In the genomic region with DNA sequence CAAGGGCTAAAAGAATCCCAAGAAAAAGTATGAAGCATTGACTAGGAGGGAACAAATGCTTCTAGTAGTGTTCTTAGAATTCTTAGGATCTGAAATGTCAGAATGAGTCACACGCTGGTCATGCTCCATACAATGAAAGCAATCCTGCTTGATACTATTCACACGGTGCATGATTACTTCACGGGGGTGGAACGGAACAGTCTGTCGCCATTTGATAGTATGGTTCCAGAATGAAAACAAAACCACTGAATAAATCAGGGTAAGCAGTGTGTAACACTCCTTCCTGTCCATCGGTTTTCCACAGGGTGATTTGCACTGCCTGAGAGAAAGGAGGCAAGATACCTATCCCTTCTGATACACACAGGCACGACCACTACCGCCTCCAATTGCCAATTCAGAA, we compare ENCODE assay signal across 11 cellular contexts. TPM values are rescaled to one million over a fixed set of nuclear protein-coding genes. Genes with fewer than 3 reads are reported as not detected.
A peak's percentile ranks its signal among the peaks of the same experiment; 100 is the strongest.
DNase-seq lines count a peak whose midpoint lies in the region; ATAC-seq, FAIRE-seq and TF ChIP-seq lines count a peak whose summit lies in the region.
"Had no signal": no experiment of that assay in that cellular context is flagged by ENCODE, and none has a peak within 500 bp of the region (broad histone marks: within the 10 kb centered on the region; RNA-seq: fewer than 3 reads in every experiment).

No MANE protein-coding gene starts in this region.

- peak; percentile 62 for ATAC-seq in Right ventricle myocardium inferior
- ATAC-seq in GM12878: no peak
- peak; percentile 88 for ATAC-seq in upper lobe of right lung
- no peak for ATAC-seq in GM21737 (IDR thresholded peaks at IDR 0.05; ENCODE audit: unreplicated experiment)

- no peaks in the 10 kb centered on the region for H4K20me1 ChIP-seq in GM12878 (ENCODE audit: control insufficient read depth, insufficient read depth)

- TF ChIP-seq RAD21 in GM12878 (IDR thresholded peaks at IDR 0.05; ENCODE audit: insufficient read depth, low read depth, low read length): no peak

- H3K9me3 ChIP-seq in GM12878 (replicated peaks; ENCODE audit: control insufficient read depth, insufficient read depth, low read length) (no peaks in the 10 kb centered on the region), upper lobe of right lung (no peaks in the 10 kb centered on the region)
- H3K9me3 ChIP-seq: pancreas had no signal

- no peak for TF ChIP-seq POLR2A in GM12878 (IDR thresholded peaks at IDR 0.05; ENCODE audit: low read depth, low read length)

- BruUV-seq in GM12878 (replicated peaks; lab: Mats Ljungman, UMichigan): TSS peak; percentile 64

- WGBS in GM12878 (ENCODE audit: insufficient coverage, insufficient replicate concordance, low lambda C conversion rate, missing lambda C conversion rate): 91% methylated on average over 8 of the region's 8 CpGs

- DNase-seq in Right ventricle myocardium inferior (ENCODE audit: missing footprints): no peak
- DNase-seq in cardiac septum (ENCODE audit: low spot score): no peak
- no peak for DNase-seq in GM12878 (ENCODE audit: low read depth, low spot score)
- DNase-seq in iris pigment epithelial cell (ENCODE audit: low read depth): peak; percentile 97
- DNase-seq in upper lobe of right lung: no peak
- no peak for DNase-seq in NCI-H82 treated with DMSO at 0.1 percent for 48 hours (lab: John Stamatoyannopoulos, UW; ENCODE audit: unreplicated experiment)
- DNase-seq in mesenteric fat pad (ENCODE audit: low spot score): no peak
- DNase-seq: DMS53, NCI-H510A treated with DMSO at 0.1 percent for 48 hours had no signal

- H3K4me2 ChIP-seq in GM12878 (ENCODE audit: control insufficient read depth, insufficient read depth): no peak overlapping the region

- CTCF ChIA-PET in GM12878 (lab: Yijun Ruan, JAX): interaction anchor here (1.5 kb wide), 1 partner anchor 58 kb away, joined by 5 read pairs; no protein-coding TSS in a partner anchor

- SMC1A ChIA-PET in GM12878 (lab: Charles Lee; ENCODE audit: uncharacterized antibody, unreplicated experiment): no interaction called here

- H3K36me3 ChIP-seq in GM12878 (ENCODE audit: control insufficient read depth in 2 of 2, insufficient read depth in 2 of 2, low read length in 1 of 2): peaks cover 2 to 9% of the 10 kb centered on the region in 2 experiments
- peaks cover 56% of the 10 kb centered on the region for H3K36me3 ChIP-seq in upper lobe of right lung

- H2AFZ ChIP-seq in GM12878 (ENCODE audit: control insufficient read depth, low read depth, low read length): no peak overlapping the region

- intact Hi-C loops in Right ventricle myocardium inferior (cut with DNase I) (no loop called here), cardiac septum (cut with DNase I) (no loop called here), GM12878 (cut with micrococcal nuclease; ENCODE audit: unreplicated experiment) (no loop called here), upper lobe of right lung (cut with DNase I) (no loop called here)

- peaks cover 1% of the 10 kb centered on the region; the same call in 1 of the 2 replicates for H3K79me2 ChIP-seq in GM12878 (ENCODE audit: control insufficient read depth, insufficient read depth, low read length)

- FAIRE-seq in GM12878 (lab: Jason Lieb, UNC): no peak
- FAIRE-seq: pancreas had no signal

- in situ Hi-C loops in GM12878 (cut with MboI): no loop called here

- TF ChIP-seq EP300 in GM12878 (IDR thresholded peaks at IDR 0.05; ENCODE audit: borderline replicate concordance in 1 of 2, control insufficient read depth in 1 of 2, low read depth in 2 of 2, low read length in 2 of 2): no peak

- POLR2A ChIA-PET in GM12878 (lab: Charles Lee): no interaction called here

- H3K27ac ChIP-seq in GM12878 (ENCODE audit: control insufficient read depth, insufficient read depth) (no peak overlapping the region), upper lobe of right lung (no peak overlapping the region)
- H3K27ac ChIP-seq: pancreas had no signal

- H3K27me3 ChIP-seq in GM12878 (replicated peaks in 1 of 2; ENCODE audit: control insufficient read depth in 2 of 2, insufficient read depth in 2 of 2, low read length in 1 of 2): no peaks in the 10 kb centered on the region
- no peaks in the 10 kb centered on the region for H3K27me3 ChIP-seq in upper lobe of right lung
- H3K27me3 ChIP-seq: pancreas had no signal

- H3K4me3 ChIP-seq in GM12878: no peak overlapping the region
- H3K4me3 ChIP-seq in upper lobe of right lung: no peak overlapping the region
- H3K4me3 ChIP-seq: pancreas had no signal

- RAD21 ChIA-PET in GM12878 (lab: Charles Lee; ENCODE audit: unreplicated experiment): interaction anchor here (0.8 kb wide), 1 partner anchor 58 kb away, joined by 3 read pairs; no protein-coding TSS in a partner anchor

- TF ChIP-seq CTCF in GM12878 (IDR thresholded peaks at IDR 0.05 in 2 of 3, conservative IDR thresholded peaks at IDR 0.05 in 1 of 3; ENCODE audit: control insufficient read depth in 2 of 3, extremely low read depth in 1 of 3, insufficient read depth in 1 of 3, low read depth in 3 of 3, low read length in 3 of 3) (no peak), upper lobe of right lung (IDR thresholded peaks at IDR 0.05) (no peak)

- no peak overlapping the region for H3K9ac ChIP-seq in GM12878 (ENCODE audit: control insufficient read depth, insufficient read depth, low read length)

- H3K4me1 ChIP-seq in GM12878 (ENCODE audit: control insufficient read depth, insufficient read depth, low read length) (no peaks in the 10 kb centered on the region), upper lobe of right lung (peaks cover 4% of the 10 kb centered on the region)
- H3K4me1 ChIP-seq: pancreas had no signal

TF ChIP-seq in GM12878, 131 proteins besides CTCF, POLR2A, EP300 and RAD21:
- TF ChIP-seq NR2F1 (conservative IDR thresholded peaks at IDR 0.05) (no peak), ZNF274 (IDR thresholded peaks at IDR 0.05; ENCODE audit: insufficient read depth, insufficient read length) (no peak), NRF1 (conservative IDR thresholded peaks at IDR 0.05; ENCODE audit: low read depth, low read length) (no peak)
TF ChIP-seq in GM12878: peak in this region for 0.

RNA-seq across cellular contexts. Expression of gene YWHAE, which starts 22.9 kb away (rescaled TPM):
- total RNA-seq in Right ventricle myocardium inferior: 640 TPM
- 582 TPM for total RNA-seq in cardiac septum
- total RNA-seq in GM12878 (2013; cell fraction: nucleolus; rRNA removed): 188 and 201 TPM in 2 replicates
- total RNA-seq in GM12878 (2014; rRNA removed): 189 and 192 TPM in 2 replicates
- 250 and 257 TPM in 2 replicates for total RNA-seq in GM12878 (2014; rRNA removed; fragmentation: Illumina TruSeq; extraction: Trizol)
- 452 and 460 TPM in 2 replicates for total RNA-seq in GM12878 (2021)
- 194 TPM for polyA plus RNA-seq in GM12878 (2011; ENCODE audit: low read depth)
- 651 and 809 TPM in 2 replicates for polyA plus RNA-seq in GM12878 (2011; rRNA removed)
- 448 and 455 TPM in 2 replicates for polyA plus RNA-seq in GM12878 (2011; cell fraction: cytosol; rRNA removed)
- 177 and 272 TPM in 2 replicates for polyA plus RNA-seq in GM12878 (2011; cell fraction: nucleus; rRNA removed)
- 300 and 352 TPM in 2 replicates for polyA plus RNA-seq in GM12878 (2012)
- 487 and 489 TPM in 2 replicates for polyA plus RNA-seq in GM12878 (2014; fragmentation: Illumina TruSeq; extraction: Trizol)
- 100 to 1,000 TPM; 369 to 425 TPM for polyA plus RNA-seq in GM12878 (2014; fragmentation: Nextera tagmentation; extraction: Ambion mirVana)
- polyA plus RNA-seq in GM12878 (2014; rRNA removed): 427 and 526 TPM in 2 replicates
- polyA plus RNA-seq in GM12878 (2016; fragmentation: Nextera tagmentation; extraction: Ambion mirVana): 100 to 1,000 TPM; 611 to 616 TPM
- polyA minus RNA-seq in GM12878 (2011; rRNA and poly(A)+ RNA removed): 509 and 565 TPM in 2 replicates
- polyA minus RNA-seq in GM12878 (2011; cell fraction: cytosol; rRNA and poly(A)+ RNA removed): 285 and 303 TPM in 2 replicates
- polyA minus RNA-seq in GM12878 (2011; cell fraction: nucleus; rRNA and poly(A)+ RNA removed): 71.7 and 98.4 TPM in 2 replicates
- total RNA-seq in upper lobe of right lung: 393 TPM
- 480 TPM for total RNA-seq in mesenteric fat pad

RNA-seq across cellular contexts. Expression of gene CRK, which starts 33.1 kb away (rescaled TPM):
- total RNA-seq in Right ventricle myocardium inferior: 43.9 TPM
- total RNA-seq in cardiac septum: 43.4 TPM
- 23.8 and 24.9 TPM in 2 replicates for total RNA-seq in GM12878 (2013; cell fraction: nucleolus; rRNA removed)
- 21.2 and 24.0 TPM in 2 replicates for total RNA-seq in GM12878 (2014; rRNA removed)
- total RNA-seq in GM12878 (2014; rRNA removed; fragmentation: Illumina TruSeq; extraction: Trizol): 20.6 and 21.3 TPM in 2 replicates
- 20.4 and 21.1 TPM in 2 replicates for total RNA-seq in GM12878 (2021)
- 4.2 TPM for polyA plus RNA-seq in GM12878 (2011; ENCODE audit: low read depth)
- 23.8 and 26.8 TPM in 2 replicates for polyA plus RNA-seq in GM12878 (2011; rRNA removed)
- polyA plus RNA-seq in GM12878 (2011; cell fraction: cytosol; rRNA removed): 14.6 and 15.0 TPM in 2 replicates
- 5.2 and 8.8 TPM in 2 replicates for polyA plus RNA-seq in GM12878 (2011; cell fraction: nucleus; rRNA removed)
- 5.6 and 8.6 TPM in 2 replicates for polyA plus RNA-seq in GM12878 (2012)
- 19.9 and 21.8 TPM in 2 replicates for polyA plus RNA-seq in GM12878 (2014; fragmentation: Illumina TruSeq; extraction: Trizol)
- 10 to 100 TPM; 11.1 to 11.3 TPM for polyA plus RNA-seq in GM12878 (2014; fragmentation: Nextera tagmentation; extraction: Ambion mirVana)
- polyA plus RNA-seq in GM12878 (2014; rRNA removed): 18.3 and 19.7 TPM in 2 replicates
- polyA plus RNA-seq in GM12878 (2016; fragmentation: Nextera tagmentation; extraction: Ambion mirVana): 10 to 100 TPM; 17.7 to 21.7 TPM
- 22.0 and 30.1 TPM in 2 replicates for polyA minus RNA-seq in GM12878 (2011; rRNA and poly(A)+ RNA removed)
- polyA minus RNA-seq in GM12878 (2011; cell fraction: cytosol; rRNA and poly(A)+ RNA removed): 7.9 and 8.0 TPM in 2 replicates
- 4.1 and 8.1 TPM in 2 replicates for polyA minus RNA-seq in GM12878 (2011; cell fraction: nucleus; rRNA and poly(A)+ RNA removed)
- total RNA-seq in upper lobe of right lung: 81.3 TPM
- 97.0 TPM for total RNA-seq in mesenteric fat pad

Comparison
In these comparisons a context has a peak if more than half of its experiments do, and no peak if none do; other contexts are left out.
1. ATAC-seq: peak in Right ventricle myocardium inferior (single experiment) and upper lobe of right lung (single experiment); none in GM12878 (single experiment) and GM21737 (single experiment).